Comparison of ENCODE assay signal across 28 cellular contexts in the genomic region with DNA sequence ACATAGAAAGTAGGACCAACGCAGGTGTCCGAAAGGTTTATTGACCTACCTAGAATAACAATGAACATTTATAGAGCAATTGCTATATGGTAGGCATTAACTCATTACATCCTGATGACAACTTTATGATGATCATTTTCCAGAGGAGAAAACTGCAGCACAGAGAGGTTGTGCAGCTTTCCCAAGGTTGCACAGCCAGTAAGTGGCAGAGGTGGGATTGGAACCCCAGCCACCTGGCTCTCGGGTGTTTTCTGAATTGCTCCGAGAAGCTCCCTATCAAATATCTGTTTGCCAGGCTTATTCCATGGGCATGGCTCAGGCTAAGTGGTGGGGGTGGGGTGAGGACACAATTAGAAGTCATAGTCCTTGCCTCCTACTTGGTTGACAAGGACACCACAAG.
"Had no signal": no experiment of that assay in that cellular context is flagged by ENCODE, and none has a peak within 500 bp of the region (broad histone marks: within the 10 kb centered on the region; RNA-seq: fewer than 3 reads in every experiment).

No MANE protein-coding gene starts in this region.

- H2AFZ ChIP-seq: hepatocyte, neural progenitor cell, parathyroid adenoma had no signal

- DNase-seq: dermis blood vessel endothelial cell; effector memory CD4-positive, alpha-beta T cell; foreskin keratinocyte; heart left ventricle; left cardiac atrium; left lung; mesenchymal stem cell; mucosa of descending colon; naive thymus-derived CD4-positive, alpha-beta T cell; stimulated activated CD4-positive, alpha-beta T cell treated with anti-CD3 and anti-CD28 coated beads, Interleukin-12 subunit alpha, Interleukin-12 subunit beta, amount 100 ng/mL, for 4 hours; stimulated activated CD4-positive, alpha-beta T cell treated with anti-CD3 and anti-CD28 coated beads, Interleukin-1b, Interleukin-23, amount 100 ng/mL, for 48 hours; stimulated activated CD4-positive, alpha-beta T cell treated with anti-CD3 and anti-CD28 coated beads, Interleukin-4, amount 100 ng/mL, for 24 hours; stimulated activated naive CD4-positive, alpha-beta T cell treated with Interleukin-2 at 50 U/mL for 16 hours; stomach; testis; tibial artery; upper lobe of left lung had no signal

- H3K27ac ChIP-seq: foreskin keratinocyte, hepatocyte, left lung, neural progenitor cell, parathyroid adenoma, testis, upper lobe of left lung had no signal

- H3K4me2 ChIP-seq: hepatocyte, neural progenitor cell had no signal

- H3K79me2 ChIP-seq: hepatocyte, parathyroid adenoma had no signal

- H3K4me3 ChIP-seq: gastroesophageal sphincter, heart left ventricle, hepatocyte, left lung, mucosa of descending colon, neural progenitor cell, smooth muscle cell, stomach, testis, tibial artery, upper lobe of left lung had no signal

- FAIRE-seq: endothelial cell of umbilical vein, islet of Langerhans, urothelium cell line had no signal

- H3K27me3 ChIP-seq: esophagus muscularis mucosa, gastroesophageal sphincter, testis had no signal

- H3K9me3 ChIP-seq: esophagus muscularis mucosa, gastroesophageal sphincter, heart left ventricle, left lung, mucosa of descending colon, stomach, testis, tibial artery, upper lobe of left lung had no signal

- H3K36me3 ChIP-seq: esophagus muscularis mucosa, gastroesophageal sphincter, heart left ventricle, left lung, neural progenitor cell, stomach, tibial artery, upper lobe of left lung had no signal

- ATAC-seq: foreskin keratinocyte; gastroesophageal sphincter; heart left ventricle; left cardiac atrium; left lung; mucosa of descending colon; naive thymus-derived CD4-positive, alpha-beta T cell; sciatic nerve; stimulated activated effector memory CD8-positive, alpha-beta T cell treated with anti-CD3 and anti-CD28 coated beads, Interleukin-12 subunit alpha, Interleukin-12 subunit beta, amount 100 ng/mL, for 72 hours had no signal

- H3K9ac ChIP-seq: neural progenitor cell, parathyroid adenoma had no signal
